In genomic region chr13:27271572-27272096, GRCh38 we compare ENCODE assay signal across 8 cellular contexts. TPM values are rescaled to one million over a fixed set of nuclear protein-coding genes. Genes with fewer than 3 reads are reported as not detected.
A peak's percentile ranks its signal among the peaks of the same experiment; 100 is the strongest.
DNase-seq lines count a peak whose midpoint lies in the region; ATAC-seq, FAIRE-seq and TF ChIP-seq lines count a peak whose summit lies in the region.

No MANE protein-coding gene starts in this region.

- H3K9me3 Mint-ChIP-seq in activated naive CD4-positive, alpha-beta T cell treated with anti-CD3 and anti-CD28 coated beads, Interleukin-2, amount 10 ng/mL, durations not matched to agents 7 days and 5 days, result no peaks in the 10 kb centered on the region

- TF ChIP-seq CTCF in bronchial epithelial cell (IDR thresholded peaks at IDR 0.05; ENCODE audit: insufficient read depth, low read length, severe bottlenecking), result no peak
- no peak for TF ChIP-seq CTCF in upper lobe of right lung (IDR thresholded peaks at IDR 0.05)

- no peaks in the 10 kb centered on the region for H3K36me3 Mint-ChIP-seq in activated naive CD4-positive, alpha-beta T cell treated with anti-CD3 and anti-CD28 coated beads, Interleukin-2, amount 10 ng/mL, durations not matched to agents 7 days and 5 days

- H3K27ac Mint-ChIP-seq in activated naive CD4-positive, alpha-beta T cell treated with anti-CD3 and anti-CD28 coated beads, Interleukin-2, amount 10 ng/mL, durations not matched to agents 7 days and 5 days, result no peak overlapping the region

- peaks cover 31% of the 10 kb centered on the region for H3K4me1 ChIP-seq in mononuclear cell (ENCODE audit: insufficient read depth, low read length)
- H3K4me1 ChIP-seq in upper lobe of right lung, result peaks cover 27% of the 10 kb centered on the region

- H3K27me3 ChIP-seq in bronchial epithelial cell (ENCODE audit: control insufficient read depth, insufficient read depth, low read length) (no peaks in the 10 kb centered on the region), mononuclear cell (ENCODE audit: insufficient read depth, low read length) (peaks cover 10% of the 10 kb centered on the region), upper lobe of right lung (no peaks in the 10 kb centered on the region)

- H3K36me3 ChIP-seq in bronchial epithelial cell (ENCODE audit: control insufficient read depth, insufficient read depth, low read length) (no peaks in the 10 kb centered on the region), upper lobe of right lung (peaks cover 6% of the 10 kb centered on the region)

- H3K27ac ChIP-seq in upper lobe of right lung, result peak overlapping the region; percentile 86

- H3K4me3 ChIP-seq in bronchial epithelial cell (ENCODE audit: low read depth, low read length) (peak overlapping the region; percentile 73), mononuclear cell (ENCODE audit: low read length) (peak overlapping the region; percentile 79), upper lobe of right lung (peak overlapping the region; percentile 94)

- DNase-seq in activated naive CD4-positive, alpha-beta T cell treated with anti-CD3 and anti-CD28 coated beads, Interleukin-2, amount 10 ng/mL, durations not matched to agents 7 days and 5 days, result no peak
- DNase-seq in activated naive CD4-positive, alpha-beta T cell treated with anti-CD3 and anti-CD28 coated beads, Interleukin-2, amount 50 U/mL, for 16 hours, result no peak
- DNase-seq in bronchial epithelial cell (ENCODE audit: low read depth), result no peak
- DNase-seq in upper lobe of right lung, result no peak
- DNase-seq in putamen (ENCODE audit: low spot score), result no peak
- no peak for DNase-seq in NCI-H1105 (lab: John Stamatoyannopoulos, UW)

- peak overlapping the region; percentile 78 for H3K4me3 Mint-ChIP-seq in activated naive CD4-positive, alpha-beta T cell treated with anti-CD3 and anti-CD28 coated beads, Interleukin-2, amount 10 ng/mL, durations not matched to agents 7 days and 5 days

- H3K9me3 ChIP-seq in mononuclear cell (ENCODE audit: low read depth, low read length), result no peaks in the 10 kb centered on the region
- H3K9me3 ChIP-seq in upper lobe of right lung, result no peaks in the 10 kb centered on the region

- FAIRE-seq in bronchial epithelial cell (lab: Jason Lieb, UNC), result no peak

- intact Hi-C loops in upper lobe of right lung (cut with DNase I), result no loop called here

- H3K27me3 Mint-ChIP-seq in activated naive CD4-positive, alpha-beta T cell treated with anti-CD3 and anti-CD28 coated beads, Interleukin-2, amount 10 ng/mL, durations not matched to agents 7 days and 5 days, result peaks cover 51% of the 10 kb centered on the region

- ATAC-seq in upper lobe of right lung (no peak), HG03432 (IDR thresholded peaks at IDR 0.05; ENCODE audit: unreplicated experiment) (no peak)

- H3K4me1 Mint-ChIP-seq in activated naive CD4-positive, alpha-beta T cell treated with anti-CD3 and anti-CD28 coated beads, Interleukin-2, amount 10 ng/mL, durations not matched to agents 7 days and 5 days, result peaks cover 11% of the 10 kb centered on the region

- CTCF ChIA-PET in activated naive CD4-positive, alpha-beta T cell treated with anti-CD3 and anti-CD28 coated beads, Interleukin-2, amount 10 ng/mL, durations not matched to agents 7 days and 5 days (lab: Charles Lee), result interaction anchor here (1.9 kb wide), 1 partner anchor 286 kb away, joined by 7 read pairs; no protein-coding TSS in a partner anchor

RNA-seq across cellular contexts. Expression of gene RASL11A, which starts 1.0 kb away (rescaled TPM):
- total RNA-seq in bronchial epithelial cell, result 0.51 and 1.1 TPM in 2 replicates
- total RNA-seq in mononuclear cell, result 2.7 TPM
- 25.6 TPM for total RNA-seq in upper lobe of right lung

RNA-seq across cellular contexts. Expression of gene RPL21, which starts 20.3 kb away (rescaled TPM):
- total RNA-seq in bronchial epithelial cell, result 967 and 985 TPM in 2 replicates
- 1,901 TPM for total RNA-seq in mononuclear cell
- 806 TPM for total RNA-seq in upper lobe of right lung
